Comparison of ENCODE assay signal across 19 cellular contexts in the genomic region with DNA sequence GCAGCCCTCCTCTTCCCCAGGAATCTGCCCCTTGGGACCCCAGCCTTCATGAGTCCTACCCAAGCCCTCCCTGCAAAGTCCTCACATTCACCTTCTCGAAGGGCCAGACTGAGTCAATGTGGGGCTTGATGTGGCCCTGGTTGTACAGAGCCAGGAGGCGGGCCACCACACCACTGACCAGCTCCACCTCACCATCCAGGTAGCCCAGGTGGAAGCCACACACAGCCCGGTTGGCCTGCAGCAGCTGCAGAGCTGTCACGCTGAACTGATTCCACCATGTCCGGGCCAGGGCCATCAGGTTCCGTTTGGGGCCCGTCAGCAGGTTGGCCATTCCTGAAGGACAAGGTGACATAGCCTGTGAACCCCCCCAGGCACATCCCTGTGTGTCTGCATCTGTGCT. TPM values are rescaled to one million over a fixed set of nuclear protein-coding genes. Genes with fewer than 3 reads are reported as not detected.
A peak's percentile ranks its signal among the peaks of the same experiment; 100 is the strongest.
DNase-seq lines count a peak whose midpoint lies in the region; ATAC-seq, FAIRE-seq and TF ChIP-seq lines count a peak whose summit lies in the region.
"Had no signal": no experiment of that assay in that cellular context is flagged by ENCODE, and none has a peak within 500 bp of the region (broad histone marks: within the 10 kb centered on the region; RNA-seq: fewer than 3 reads in every experiment).

No MANE protein-coding gene starts in this region.

- H3K56ac ChIP-seq in H1 (replicated peaks; ENCODE audit: insufficient read length, low read depth, low read length) = no peak overlapping the region

- H2AFZ ChIP-seq in H1 (ENCODE audit: low read length) = no peak overlapping the region
- H2AFZ ChIP-seq in osteoblast (ENCODE audit: low read length) = no peak overlapping the region

- no peak for TF ChIP-seq EP300 in H1 (IDR thresholded peaks at IDR 0.05; ENCODE audit: borderline replicate concordance in 1 of 2, low read depth in 2 of 2, low read length in 2 of 2)

- H3K9me3 ChIP-seq in cardiac muscle cell (ENCODE audit: low read depth) = no peaks in the 10 kb centered on the region
- H3K9me3 ChIP-seq in H1 (ENCODE audit: insufficient read depth in 2 of 2, low read depth in 1 of 2, low read length in 1 of 2) = no peaks in the 10 kb centered on the region
- no peaks in the 10 kb centered on the region for H3K9me3 ChIP-seq in osteoblast (ENCODE audit: low read depth, low read length)
- H3K9me3 ChIP-seq in uterus = no peaks in the 10 kb centered on the region
- H3K9me3 ChIP-seq: SJCRH30 had no signal

- H4K91ac ChIP-seq in H1 (replicated peaks; ENCODE audit: insufficient read length, low read length) = no peak overlapping the region

- CTCF ChIA-PET in H1 (lab: Charles Lee; ENCODE audit: partially characterized antibody) = no interaction called here

- H3K79me2 ChIP-seq in H1 (ENCODE audit: control insufficient read depth in 1 of 2, insufficient read depth in 2 of 2, low read length in 2 of 2) = peaks cover 0 to 34% of the 10 kb centered on the region in 2 experiments; a peak in 3 of 4 replicates
- peaks cover 53% of the 10 kb centered on the region for H3K79me2 ChIP-seq in osteoblast (ENCODE audit: insufficient read depth, low read length)

- H2BK12ac ChIP-seq in H1 (ENCODE audit: low read depth, low read length) = no peak overlapping the region

- H4K8ac ChIP-seq in H1 (ENCODE audit: extremely low read depth, insufficient read depth, low read length) = no peak overlapping the region

- H4K5ac ChIP-seq in H1 (ENCODE audit: insufficient read length, low read depth, low read length) = no peak overlapping the region

- peaks cover 12% of the 10 kb centered on the region in 2 experiments for H4K20me1 ChIP-seq in H1 (replicated peaks in 1 of 2; ENCODE audit: control insufficient read depth in 1 of 2, insufficient read depth in 2 of 2, low read length in 2 of 2)
- peaks cover 26% of the 10 kb centered on the region for H4K20me1 ChIP-seq in osteoblast (ENCODE audit: insufficient read depth, low read length)

- no peak overlapping the region for H2BK120ac ChIP-seq in H1 (replicated peaks; ENCODE audit: low read depth, low read length)

- FAIRE-seq in H1 (lab: Jason Lieb, UNC) = no peak
- no peak for FAIRE-seq in urothelium cell line (lab: Jason Lieb, UNC)
- FAIRE-seq: TTC549 had no signal

- peaks cover 20% of the 10 kb centered on the region for H3K79me1 ChIP-seq in H1 (ENCODE audit: low read depth, low read length)

- H3K18ac ChIP-seq in H1 (ENCODE audit: extremely low read depth, low read length) = no peak overlapping the region

- no peak overlapping the region for H3K23ac ChIP-seq in H1 (ENCODE audit: insufficient read length)

- no peak overlapping the region for H2AK5ac ChIP-seq in H1 (ENCODE audit: low read depth, low read length)

- POLR2A ChIA-PET in H1 (lab: Charles Lee; ENCODE audit: partially characterized antibody) = interaction anchor here (1.1 to 7.5 kb wide), 4 partner anchors 11 to 299 kb away, joined by 3 to 104 read pairs (median 24); a partner anchor contains a TSS

- TF ChIP-seq POLR2A in H1 (IDR thresholded peaks at IDR 0.05; ENCODE audit: control extremely low read depth in 1 of 2, low read depth in 2 of 2, low read length in 2 of 2) (no peak), uterus (IDR thresholded peaks at IDR 0.05) (no peak)

- no peak overlapping the region for H2BK20ac ChIP-seq in H1 (ENCODE audit: low read length)

- H3K27me3 ChIP-seq in cardiac muscle cell (no peaks in the 10 kb centered on the region), H1 (replicated peaks in 1 of 4; ENCODE audit: control insufficient read depth in 3 of 4, extremely low read depth in 1 of 4, insufficient read depth in 3 of 4, low read length in 3 of 4) (no peaks in the 10 kb centered on the region), osteoblast (ENCODE audit: insufficient read depth, low read length) (no peaks in the 10 kb centered on the region), uterus (no peaks in the 10 kb centered on the region)
- H3K27me3 ChIP-seq: SJCRH30 had no signal

- H3K4ac ChIP-seq in H1 (replicated peaks; ENCODE audit: insufficient read length, low read depth, low read length) = no peak overlapping the region

- no peak for ATAC-seq in left cardiac atrium
- no peak for ATAC-seq in GM21717 (IDR thresholded peaks at IDR 0.05; ENCODE audit: unreplicated experiment)
- ATAC-seq: stimulated activated memory B cell treated with anti-CD40 and anti-IgM and Interleukin-4, amounts not matched to agents 10 μg/mL and 1 μg/mL and 100 μg/mL, for 72 hours had no signal

- peaks cover 4% of the 10 kb centered on the region; the same call in 1 of the 2 replicates for H3K23me2 ChIP-seq in H1 (ENCODE audit: low read depth, low read length)

- intact Hi-C loops in left cardiac atrium (cut with DNase I) = no loop called here
- intact Hi-C loops in uterus (cut with DNase I; ENCODE audit: low total_unique reads) = no loop called here

- 95% methylated on average over 3 of the region's 7 CpGs; no CpG with 5 or more reads in 1 of the 2 experiments for WGBS in H1 (ENCODE audit: extremely low coverage in 1 of 2, insufficient coverage in 1 of 2, insufficient read length in 1 of 2, insufficient replicate concordance in 2 of 2, low coverage in 1 of 2, low lambda C conversion rate in 2 of 2, missing lambda C conversion rate in 1 of 2), 2 experiments

- peak overlapping the region; percentile 81 for H3K27ac ChIP-seq in cardiac muscle cell
- H3K27ac ChIP-seq in H1 (ENCODE audit: low read depth, low read length) = no peak overlapping the region
- no peak overlapping the region for H3K27ac ChIP-seq in osteoblast (ENCODE audit: low read depth, low read length)
- H3K27ac ChIP-seq in uterus = peak overlapping the region; percentile 54 to 62
- H3K27ac ChIP-seq: SJCRH30 had no signal

- H3K4me2 ChIP-seq in H1 (ENCODE audit: insufficient read depth in 1 of 2, low read depth in 2 of 2, low read length in 2 of 2) (no peak overlapping the region), osteoblast (ENCODE audit: insufficient read depth, low read length) (no peak overlapping the region)

- H3K4me1 ChIP-seq in cardiac muscle cell (ENCODE audit: low read depth) (peaks cover 51% of the 10 kb centered on the region), H1 (replicated peaks in 1 of 4; ENCODE audit: control insufficient read depth in 3 of 4, insufficient read depth in 4 of 4, low read length in 3 of 4) (peaks cover 6 to 18% (median 12%) of the 10 kb centered on the region in 4 experiments), osteoblast (ENCODE audit: insufficient read depth, low read length) (peaks cover 27% of the 10 kb centered on the region), uterus (peaks cover 0 to 11% of the 10 kb centered on the region in 2 donors)
- H3K4me1 ChIP-seq: SJCRH30 had no signal

- H3K36me3 ChIP-seq in cardiac muscle cell (no peaks in the 10 kb centered on the region), H1 (ENCODE audit: control insufficient read depth in 2 of 4, insufficient read depth in 4 of 4, low read length in 3 of 4) (peaks cover 6 to 39% (median 12%) of the 10 kb centered on the region in 4 experiments; a peak in 7 of 8 replicates), osteoblast (ENCODE audit: insufficient read depth, low read length) (peaks cover 46% of the 10 kb centered on the region), uterus (no peaks in the 10 kb centered on the region)
- H3K36me3 ChIP-seq: SJCRH30 had no signal

- no peak for TF ChIP-seq RAD21 in H1 (IDR thresholded peaks at IDR 0.05 in 1 of 2, conservative IDR thresholded peaks at IDR 0.05 in 1 of 2; ENCODE audit: low read depth in 2 of 2, low read length in 2 of 2)

- H3K9ac ChIP-seq in H1 (replicated peaks in 1 of 4; ENCODE audit: extremely low read depth in 1 of 4, low read depth in 3 of 4, low read length in 3 of 4) = no peak overlapping the region

- no peak overlapping the region for H2BK15ac ChIP-seq in H1 (ENCODE audit: low read length)

- H3K14ac ChIP-seq in H1 (ENCODE audit: insufficient read length) = no peak overlapping the region

- TF ChIP-seq CTCF in cardiac muscle cell (IDR thresholded peaks at IDR 0.05; ENCODE audit: low read depth, low read length) (no peak), H1 (IDR thresholded peaks at IDR 0.05; ENCODE audit: control extremely low read depth in 1 of 3, insufficient read depth in 1 of 3, low read depth in 1 of 3, low read length in 3 of 3) (no peak), osteoblast (IDR thresholded peaks at IDR 0.05; ENCODE audit: extremely low read depth, low read depth, low read length) (no peak), uterus (IDR thresholded peaks at IDR 0.05) (no peak)

- H2BK5ac ChIP-seq in H1 (ENCODE audit: low read depth, low read length) = 0 out of 2 replicates have a peak overlapping the region, but pooled peaks have one; percentile 54

- no peak for DNase-seq in cardiac muscle cell (ENCODE audit: low read depth in 1 of 2, low spot score in 1 of 2)
- no peak for DNase-seq in left cardiac atrium
- no peak for DNase-seq in H1 (ENCODE audit: low read depth in 1 of 2, low spot score in 2 of 2)
- peak; percentile 14 for DNase-seq in osteoblast (ENCODE audit: insufficient read length, low spot score, missing footprints)
- no peak for DNase-seq in uterus
- DNase-seq in NCI-H146 treated with DMSO at 0.1 percent for 48 hours (lab: John Stamatoyannopoulos, UW; ENCODE audit: unreplicated experiment) = no peak
- no peak for DNase-seq in urothelium cell line (ENCODE audit: low spot score)
- DNase-seq: ACHN; activated CD4-positive, alpha-beta T cell treated with anti-CD3 and anti-CD28 coated beads, Interleukin-2, amount 50 U/mL, for 1 hour; activated T-cell treated with anti-CD3 and anti-CD28 coated beads, Interleukin-2, amount 50 U/mL, for 48 hours; anterior cingulate cortex; CD4-positive, alpha-beta memory T cell; NCI-H1694; NCI-H446; SJCRH30 had no signal

- H3K4me3 ChIP-seq in cardiac muscle cell (no peak overlapping the region), H1 (ENCODE audit: extremely low read depth in 1 of 4, insufficient read depth in 2 of 4, low read depth in 3 of 4, low read length in 4 of 4) (no peak overlapping the region), osteoblast (ENCODE audit: insufficient read depth, low read length) (no peak overlapping the region), uterus (no peak overlapping the region)
- H3K4me3 ChIP-seq: SJCRH30 had no signal

RNA-seq across cellular contexts. Expression of a gene that starts 6.0 kb away (rescaled TPM):
- total RNA-seq in cardiac muscle cell (264 and 312 TPM in 2 replicates), left cardiac atrium (100 to 1,000 TPM; 115 to 118 TPM), osteoblast (441 and 449 TPM in 2 replicates), uterus (100 to 1,000 TPM in 3 of 4 donors, 10 to 100 TPM in 1; 59.5 to 187 (median 152) TPM)
- polyA plus RNA-seq in cardiac muscle cell (207 and 216 TPM in 2 replicates), H1 (2011; rRNA removed) (200 and 269 TPM in 2 replicates)
- total RNA-seq in H1 (2021; fragmentation: NEBNext Ultra II Directional; extraction: Animal tissue kit (Norgen Biotek cat#: 25700)) = 281 and 295 TPM in 2 replicates
- polyA plus RNA-seq in H1 (2011; cell fraction: cytosol; rRNA removed) = 246 TPM
- polyA plus RNA-seq in H1 (2011; cell fraction: nucleus; rRNA removed) = 211 TPM
- polyA plus RNA-seq in H1 (2012, experiment 1 of 2) = 312 to 485 TPM (median 385 TPM) in 4 replicates
- polyA plus RNA-seq in H1 (2012, experiment 2 of 2) = 284 TPM
- 209 TPM for polyA plus RNA-seq in H1 (2013, experiment 1 of 2)
- polyA plus RNA-seq in H1 (2013, experiment 2 of 2) = 231 TPM
- 360 and 517 TPM in 2 replicates for polyA minus RNA-seq in H1 (2011; rRNA and poly(A)+ RNA removed)
- polyA minus RNA-seq in H1 (2011; cell fraction: cytosol; rRNA and poly(A)+ RNA removed) = 175 TPM
- 93.2 TPM for polyA minus RNA-seq in H1 (2011; cell fraction: nucleus; rRNA and poly(A)+ RNA removed)

RNA-seq across cellular contexts. Expression of a gene that starts 8.8 kb away (rescaled TPM):
- 18.5 and 18.8 TPM in 2 replicates for total RNA-seq in cardiac muscle cell
- 19.9 and 23.1 TPM in 2 replicates for polyA plus RNA-seq in cardiac muscle cell
- 1 to 10 TPM; 1.6 to 1.8 TPM for total RNA-seq in left cardiac atrium
- total RNA-seq in H1 (2021; fragmentation: NEBNext Ultra II Directional; extraction: Animal tissue kit (Norgen Biotek cat#: 25700)) = 51.3 and 56.8 TPM in 2 replicates
- 61.4 and 76.2 TPM in 2 replicates for polyA plus RNA-seq in H1 (2011; rRNA removed)
- polyA plus RNA-seq in H1 (2011; cell fraction: cytosol; rRNA removed) = 77.8 TPM
- 48.9 TPM for polyA plus RNA-seq in H1 (2011; cell fraction: nucleus; rRNA removed)
- 48.4 to 68.0 TPM (median 59.0 TPM) in 4 replicates for polyA plus RNA-seq in H1 (2012, experiment 1 of 2)
- 60.7 TPM for polyA plus RNA-seq in H1 (2012, experiment 2 of 2)
- 22.6 TPM for polyA plus RNA-seq in H1 (2013, experiment 1 of 2)
- polyA plus RNA-seq in H1 (2013, experiment 2 of 2) = 21.5 TPM
- 38.7 and 39.0 TPM in 2 replicates for polyA minus RNA-seq in H1 (2011; rRNA and poly(A)+ RNA removed)
- 17.8 TPM for polyA minus RNA-seq in H1 (2011; cell fraction: cytosol; rRNA and poly(A)+ RNA removed)
- polyA minus RNA-seq in H1 (2011; cell fraction: nucleus; rRNA and poly(A)+ RNA removed) = 15.3 TPM
- 0.29 and 0.36 TPM in 2 replicates for total RNA-seq in osteoblast
- total RNA-seq in uterus = 10 to 100 TPM in 1 of 4 donors, 1 to 10 TPM in 2, under 1 TPM in 1; 0.88 to 14.0 (median 3.5) TPM

RNA-seq across cellular contexts. Expression of a gene that starts 9.6 kb away (rescaled TPM):
- 4.7 and 6.8 TPM in 2 replicates for total RNA-seq in cardiac muscle cell
- 8.7 and 9.4 TPM in 2 replicates for polyA plus RNA-seq in cardiac muscle cell
- total RNA-seq in left cardiac atrium = 10 to 100 TPM; 19.4 to 23.7 TPM
- total RNA-seq in H1 (2021; fragmentation: NEBNext Ultra II Directional; extraction: Animal tissue kit (Norgen Biotek cat#: 25700)) = 2.0 and 2.5 TPM in 2 replicates
- polyA plus RNA-seq in H1 (2011; rRNA removed) = 4.7 and 4.9 TPM in 2 replicates
- polyA plus RNA-seq in H1 (2011; cell fraction: cytosol; rRNA removed) = 4.8 TPM
- 3.7 TPM for polyA plus RNA-seq in H1 (2011; cell fraction: nucleus; rRNA removed)
- 2.5 to 5.1 TPM (median 4.2 TPM) in 4 replicates for polyA plus RNA-seq in H1 (2012, experiment 1 of 2)
- polyA plus RNA-seq in H1 (2012, experiment 2 of 2) = 3.8 TPM
- 0.77 TPM for polyA plus RNA-seq in H1 (2013, experiment 1 of 2)
- polyA plus RNA-seq in H1 (2013, experiment 2 of 2) = 0.66 TPM
- 2.1 and 3.5 TPM in 2 replicates for polyA minus RNA-seq in H1 (2011; rRNA and poly(A)+ RNA removed)
- polyA minus RNA-seq in H1 (2011; cell fraction: cytosol; rRNA and poly(A)+ RNA removed) = 3.4 TPM
- polyA minus RNA-seq in H1 (2011; cell fraction: nucleus; rRNA and poly(A)+ RNA removed) = 2.2 TPM
- total RNA-seq in osteoblast = 28.6 and 45.2 TPM in 2 replicates
- total RNA-seq in uterus = 10 to 100 TPM in 2 of 4 donors, 1 to 10 TPM in 2; 5.9 to 31.4 (median 10.0) TPM
- total RNA-seq: SJCRH30 had no signal
- polyA plus RNA-seq: neural cell had no signal

RNA-seq across cellular contexts. Expression of a gene that starts 18.0 kb away (rescaled TPM):
- 958 and 1,193 TPM in 2 replicates for total RNA-seq in cardiac muscle cell
- polyA plus RNA-seq in cardiac muscle cell = 906 and 971 TPM in 2 replicates
- 100 to 1,000 TPM; 722 to 820 TPM for total RNA-seq in left cardiac atrium
- 1,415 and 1,425 TPM in 2 replicates for total RNA-seq in H1 (2021; fragmentation: NEBNext Ultra II Directional; extraction: Animal tissue kit (Norgen Biotek cat#: 25700))
- polyA plus RNA-seq in H1 (2011; rRNA removed) = 3,779 and 3,900 TPM in 2 replicates
- polyA plus RNA-seq in H1 (2011; cell fraction: cytosol; rRNA removed) = 3,674 TPM
- polyA plus RNA-seq in H1 (2011; cell fraction: nucleus; rRNA removed) = 1,465 TPM
- 1,928 to 4,480 TPM (median 4,033 TPM) in 4 replicates for polyA plus RNA-seq in H1 (2012, experiment 1 of 2)
- polyA plus RNA-seq in H1 (2012, experiment 2 of 2) = 7,082 TPM
- 5,965 TPM for polyA plus RNA-seq in H1 (2013, experiment 1 of 2)
- 5,738 TPM for polyA plus RNA-seq in H1 (2013, experiment 2 of 2)
- 639 and 673 TPM in 2 replicates for polyA minus RNA-seq in H1 (2011; rRNA and poly(A)+ RNA removed)
- 757 TPM for polyA minus RNA-seq in H1 (2011; cell fraction: cytosol; rRNA and poly(A)+ RNA removed)
- polyA minus RNA-seq in H1 (2011; cell fraction: nucleus; rRNA and poly(A)+ RNA removed) = 1,343 TPM
- 878 and 1,256 TPM in 2 replicates for total RNA-seq in osteoblast
- total RNA-seq in uterus = 1,000 to 10,000 TPM in 3 of 4 donors, 100 to 1,000 TPM in 1; 635 to 7,543 (median 1,847) TPM

RNA-seq across cellular contexts. Expression of a gene that starts 35.9 kb away (rescaled TPM):
- total RNA-seq in cardiac muscle cell (20.5 and 28.8 TPM in 2 replicates), left cardiac atrium (10 to 100 TPM in 1 of 2 donors, 1 to 10 TPM in 1; 9.3 to 14.5 TPM), osteoblast (8.8 and 10.1 TPM in 2 replicates), uterus (10 to 100 TPM; 10.8 to 18.3 (median 13.1) TPM)
- polyA plus RNA-seq in cardiac muscle cell (33.8 and 39.0 TPM in 2 replicates), H1 (2011; rRNA removed) (7.9 and 9.4 TPM in 2 replicates)
- 10.7 and 11.9 TPM in 2 replicates for total RNA-seq in H1 (2021; fragmentation: NEBNext Ultra II Directional; extraction: Animal tissue kit (Norgen Biotek cat#: 25700))
- 8.5 TPM for polyA plus RNA-seq in H1 (2011; cell fraction: cytosol; rRNA removed)
- polyA plus RNA-seq in H1 (2011; cell fraction: nucleus; rRNA removed) = 8.2 TPM
- polyA plus RNA-seq in H1 (2012, experiment 1 of 2) = 9.5 to 9.8 TPM (median 9.7 TPM) in 4 replicates
- 5.9 TPM for polyA plus RNA-seq in H1 (2012, experiment 2 of 2)
- 7.2 TPM for polyA plus RNA-seq in H1 (2013, experiment 1 of 2)
- polyA plus RNA-seq in H1 (2013, experiment 2 of 2) = 7.8 TPM
- polyA minus RNA-seq in H1 (2011; rRNA and poly(A)+ RNA removed) = 16.5 and 17.5 TPM in 2 replicates
- polyA minus RNA-seq in H1 (2011; cell fraction: cytosol; rRNA and poly(A)+ RNA removed) = 7.4 TPM
- polyA minus RNA-seq in H1 (2011; cell fraction: nucleus; rRNA and poly(A)+ RNA removed) = 9.1 TPM

Comparison
In these comparisons a context has a peak if more than half of its experiments do, and no peak if none do; other contexts are left out.
1. H3K27ac ChIP-seq: peak in cardiac muscle cell (single experiment) and uterus (2 of 2); none in H1 (single experiment) and osteoblast (single experiment).